14 cellular contexts compared by ENCODE assay signal in genomic region chr9:126151671-126152050, GRCh38.
DNase-seq lines count a peak whose midpoint lies in the region; ATAC-seq and TF ChIP-seq lines count a peak whose summit lies in the region.
"Had no signal": no experiment of that assay in that cellular context is flagged by ENCODE, and none has a peak within 500 bp of the region (broad histone marks: within the 10 kb centered on the region; RNA-seq: fewer than 3 reads in every experiment).

No MANE protein-coding gene starts in this region.

- H3K36me3 Mint-ChIP-seq in activated T-cell treated with anti-CD3 and anti-CD28 coated beads, Interleukin-2, amount 50 U/mL, for 4 hours (ENCODE audit: insufficient read depth): no peaks in the 10 kb centered on the region
- H3K36me3 Mint-ChIP-seq: immature natural killer cell had no signal

- H3K4me3 Mint-ChIP-seq in activated T-cell treated with anti-CD3 and anti-CD28 coated beads, Interleukin-2, amount 50 U/mL, for 4 hours: no peak overlapping the region
- H3K4me3 Mint-ChIP-seq: activated T-helper 17 cell treated with anti-CD3 and anti-CD28 coated beads, Interleukin-2, amount 50 U/mL, for 72 hours; central memory CD8-positive, alpha-beta T cell; immature natural killer cell had no signal

- intact Hi-C loops in lower lobe of right lung (cut with DNase I): no loop called here

- H3K4me3 ChIP-seq in BE2C (ENCODE audit: low read depth, low read length) (peak overlapping the region; percentile 32), H7 (ENCODE audit: insufficient read depth, low read depth, low read length) (no peak overlapping the region), SJCRH30 (peak overlapping the region; percentile 21), lower lobe of right lung (peak overlapping the region; percentile 9)

- no peaks in the 10 kb centered on the region for H3K36me3 ChIP-seq in BE2C
- no peaks in the 10 kb centered on the region for H3K36me3 ChIP-seq in H7 (replicated peaks; ENCODE audit: control insufficient read depth, insufficient read depth, low read length)
- no peaks in the 10 kb centered on the region for H3K36me3 ChIP-seq in SJCRH30
- H3K36me3 ChIP-seq in lower lobe of right lung: no peaks in the 10 kb centered on the region
- H3K36me3 ChIP-seq: Peyer's patch had no signal

- no peaks in the 10 kb centered on the region for H3K9me3 Mint-ChIP-seq in activated T-cell treated with anti-CD3 and anti-CD28 coated beads, Interleukin-2, amount 50 U/mL, for 4 hours
- H3K9me3 Mint-ChIP-seq: activated T-helper 17 cell treated with anti-CD3 and anti-CD28 coated beads, Interleukin-2, amount 50 U/mL, for 72 hours; central memory CD8-positive, alpha-beta T cell had no signal

- DNase-seq in BE2C (no peak), H7 (peak; percentile 49), SJCRH30 (peak in 1 of 2 experiments; percentile 28), lower lobe of right lung (no peak), SK-N-DZ (ENCODE audit: low spot score) (no peak), NK-92 (lab: John Stamatoyannopoulos, UW; ENCODE audit: unreplicated experiment) (no peak)
- no peak for DNase-seq in activated T-cell treated with anti-CD3 and anti-CD28 coated beads, Interleukin-2, amount 50 U/mL, for 4 hours
- DNase-seq: immature natural killer cell; stimulated activated CD4-positive, alpha-beta T cell treated with anti-CD3 and anti-CD28 coated beads, Interleukin-2, amount 100 ng/mL, for 24 hours had no signal

- no peaks in the 10 kb centered on the region for H3K27me3 ChIP-seq in BE2C
- peaks cover 10% of the 10 kb centered on the region for H3K27me3 ChIP-seq in H7 (ENCODE audit: control insufficient read depth, insufficient read depth, low read length)
- H3K27me3 ChIP-seq in SJCRH30: no peaks in the 10 kb centered on the region
- H3K27me3 ChIP-seq in lower lobe of right lung (ENCODE audit: low read depth): peaks cover 6% of the 10 kb centered on the region
- H3K27me3 ChIP-seq: Peyer's patch had no signal

- no peak for TF ChIP-seq CTCF in BE2C (IDR thresholded peaks at IDR 0.05; ENCODE audit: low read depth, low read length)
- no peak for TF ChIP-seq CTCF in lower lobe of right lung (IDR thresholded peaks at IDR 0.05)

- peaks cover 26% of the 10 kb centered on the region for H3K27me3 Mint-ChIP-seq in activated T-cell treated with anti-CD3 and anti-CD28 coated beads, Interleukin-2, amount 50 U/mL, for 4 hours (ENCODE audit: low read depth)

- TF ChIP-seq POLR2A in GM18505 (IDR thresholded peaks at IDR 0.05; ENCODE audit: borderline replicate concordance, extremely low read depth, insufficient read depth, insufficient read length): no peak

- peaks cover under 1% of the 10 kb centered on the region for H3K4me1 Mint-ChIP-seq in activated T-cell treated with anti-CD3 and anti-CD28 coated beads, Interleukin-2, amount 50 U/mL, for 4 hours (ENCODE audit: low read depth)
- H3K4me1 Mint-ChIP-seq: activated T-helper 17 cell treated with anti-CD3 and anti-CD28 coated beads, Interleukin-2, amount 50 U/mL, for 72 hours; immature natural killer cell had no signal

- H3K27ac ChIP-seq in SJCRH30: no peak overlapping the region
- H3K27ac ChIP-seq in lower lobe of right lung: no peak overlapping the region
- H3K27ac ChIP-seq: HL-60 had no signal

- ATAC-seq in lower lobe of right lung (peak; percentile 85 to 88), GM18505 (IDR thresholded peaks at IDR 0.05; ENCODE audit: unreplicated experiment) (no peak)
- no peak for ATAC-seq in activated T-cell treated with anti-CD3 and anti-CD28 coated beads, Interleukin-2, amount 50 U/mL, for 4 hours
- ATAC-seq: activated T-helper 17 cell treated with anti-CD3 and anti-CD28 coated beads, Interleukin-2, amount 50 U/mL, for 72 hours had no signal

- H3K4me1 ChIP-seq in BE2C (peaks cover 18% of the 10 kb centered on the region), SJCRH30 (peaks cover 20% of the 10 kb centered on the region), lower lobe of right lung (peaks cover 7% of the 10 kb centered on the region)

- no peaks in the 10 kb centered on the region for H3K9me3 ChIP-seq in BE2C
- H3K9me3 ChIP-seq in SJCRH30 (replicated peaks): no peaks in the 10 kb centered on the region
- no peaks in the 10 kb centered on the region for H3K9me3 ChIP-seq in lower lobe of right lung
- H3K9me3 ChIP-seq: Peyer's patch had no signal

Comparison
In these comparisons a context has a peak if more than half of its experiments do, and no peak if none do; other contexts are left out.
1. ATAC-seq: peak in lower lobe of right lung (2 of 2); none in activated T-cell treated with anti-CD3 and anti-CD28 coated beads, Interleukin-2, amount 50 U/mL, for 4 hours (0 of 2) and GM18505 (single experiment).